31 cellular contexts compared by ENCODE assay signal in genomic region chr11:47445840-47446239, GRCh38. TPM values are rescaled to one million over a fixed set of nuclear protein-coding genes. Genes with fewer than 3 reads are reported as not detected.
"Had no signal": no experiment of that assay in that cellular context is flagged by ENCODE, and none has a peak within 500 bp of the region (broad histone marks: within the 10 kb centered on the region; RNA-seq: fewer than 3 reads in every experiment).

No MANE protein-coding gene starts in this region.

- H3K27ac Mint-ChIP-seq: naive thymus-derived CD8-positive, alpha-beta T cell; natural killer cell treated with Interleukin-12 subunit alpha and Interleukin-12 subunit beta and Interleukin-15 and Interleukin-18, amount 100 ng/mL, for 72 hours; nephron progenitor cell; stimulated activated memory B cell treated with anti-CD40 and anti-IgM and Interleukin-4, amounts not matched to agents 10 μg/mL and 1 μg/mL and 100 μg/mL, for 72 hours; stimulated activated naive CD8-positive, alpha-beta T cell treated with anti-CD3 and anti-CD28 coated beads, Interleukin-15, amount 100 ng/mL, for 72 hours; type B pancreatic cell had no signal

- H3K4me1 ChIP-seq: pancreas, suprapubic skin, testis, tibial artery, transverse colon, upper lobe of right lung, uterus had no signal

- H3K27me3 Mint-ChIP-seq: naive B cell; naive thymus-derived CD8-positive, alpha-beta T cell; natural killer cell treated with Interleukin-12 subunit alpha and Interleukin-12 subunit beta and Interleukin-15 and Interleukin-18, amount 100 ng/mL, for 72 hours; stimulated activated memory B cell treated with anti-CD40 and anti-IgM and Interleukin-4, amounts not matched to agents 10 μg/mL and 1 μg/mL and 100 μg/mL, for 72 hours; stimulated activated naive CD8-positive, alpha-beta T cell treated with anti-CD3 and anti-CD28 coated beads, Interleukin-15, amount 100 ng/mL, for 72 hours; type B pancreatic cell had no signal

- H3K4me1 Mint-ChIP-seq: naive B cell; neural crest cell; stimulated activated memory B cell treated with anti-CD40 and anti-IgM and Interleukin-4, amounts not matched to agents 10 μg/mL and 1 μg/mL and 100 μg/mL, for 72 hours; stimulated activated naive CD8-positive, alpha-beta T cell treated with anti-CD3 and anti-CD28 coated beads, Interleukin-15, amount 100 ng/mL, for 72 hours had no signal

- ATAC-seq: naive thymus-derived CD8-positive, alpha-beta T cell; natural killer cell treated with Interleukin-12 subunit alpha and Interleukin-12 subunit beta and Interleukin-15 and Interleukin-18, amount 100 ng/mL, for 72 hours; pancreas; psoas muscle; right cardiac atrium; sciatic nerve; stimulated activated memory B cell treated with anti-CD40 and anti-IgM and Interleukin-4, amounts not matched to agents 10 μg/mL and 1 μg/mL and 100 μg/mL, for 72 hours; stimulated activated naive CD8-positive, alpha-beta T cell treated with anti-CD3 and anti-CD28 coated beads, Interleukin-15, amount 100 ng/mL, for 72 hours; stimulated activated naive CD8-positive, alpha-beta T cell treated with anti-CD3 and anti-CD28 coated beads, Interleukin-15, Interleukin-2, amounts not matched to agents 100 U/mL and 50 U/mL, for 24 hours; upper lobe of right lung had no signal

- H3K9me3 Mint-ChIP-seq: naive B cell; naive thymus-derived CD8-positive, alpha-beta T cell; natural killer cell treated with Interleukin-12 subunit alpha and Interleukin-12 subunit beta and Interleukin-15 and Interleukin-18, amount 100 ng/mL, for 72 hours; nephron progenitor cell; neural crest cell; stimulated activated memory B cell treated with anti-CD40 and anti-IgM and Interleukin-4, amounts not matched to agents 10 μg/mL and 1 μg/mL and 100 μg/mL, for 72 hours; stimulated activated naive CD8-positive, alpha-beta T cell treated with anti-CD3 and anti-CD28 coated beads, Interleukin-15, amount 100 ng/mL, for 72 hours; type B pancreatic cell had no signal

- H3K27ac ChIP-seq: neutrophil, pancreas, skin epidermis, spleen, suprapubic skin, testis, tibial artery, transverse colon, upper lobe of right lung, uterus had no signal

- DNase-seq: naive B cell; naive thymus-derived CD8-positive, alpha-beta T cell; nephron progenitor cell; nucleus accumbens; pancreas; psoas muscle; spleen; stimulated activated CD4-positive, alpha-beta T cell treated with anti-CD3 and anti-CD28 coated beads, Interleukin-12 subunit alpha, Interleukin-12 subunit beta, amount 100 ng/mL, for 4 hours; stimulated activated CD4-positive, alpha-beta T cell treated with anti-CD3 and anti-CD28 coated beads, Interleukin-1b, Interleukin-23, amount 100 ng/mL, for 48 hours; stimulated activated CD4-positive, alpha-beta T cell treated with anti-CD3 and anti-CD28 coated beads, Interleukin-4, amount 100 ng/mL, for 1 hour; stimulated activated CD4-positive, alpha-beta T cell treated with anti-CD3 and anti-CD28 coated beads, Interleukin-4, amount 100 ng/mL, for 4 hours; stimulated activated CD8-positive, alpha-beta memory T cell treated with anti-CD3 and anti-CD28 coated beads, Interleukin-4, amount 100 ng/mL, for 48 hours; stimulated activated naive CD4-positive, alpha-beta T cell; stimulated activated naive CD8-positive, alpha-beta T cell treated with anti-CD3 and anti-CD28 coated beads, Interleukin-15, amount 100 ng/mL, for 72 hours; stimulated activated naive CD8-positive, alpha-beta T cell treated with anti-CD3 and anti-CD28 coated beads, Interleukin-15, Interleukin-2, amounts not matched to agents 100 U/mL and 50 U/mL, for 24 hours; substantia nigra; testis; tibial artery; transverse colon; upper lobe of right lung; uterus had no signal

- H3K4me3 ChIP-seq: pancreas, psoas muscle, skin epidermis, smooth muscle cell, spleen, suprapubic skin, testis, tibial artery, transverse colon, upper lobe of right lung, uterus had no signal

- H3K27me3 ChIP-seq: neutrophil, pancreas, spleen, suprapubic skin, testis, tibial artery, transverse colon, upper lobe of right lung, uterus had no signal

- H3K36me3 ChIP-seq: neutrophil, pancreas, spleen, suprapubic skin, tibial artery, transverse colon, upper lobe of right lung, uterus had no signal

- H3K9me3 ChIP-seq: neutrophil, pancreas, psoas muscle, spleen, suprapubic skin, testis, tibial artery, transverse colon, upper lobe of right lung, uterus had no signal

- H3K36me3 Mint-ChIP-seq: naive B cell; natural killer cell treated with Interleukin-12 subunit alpha and Interleukin-12 subunit beta and Interleukin-15 and Interleukin-18, amount 100 ng/mL, for 72 hours; stimulated activated memory B cell treated with anti-CD40 and anti-IgM and Interleukin-4, amounts not matched to agents 10 μg/mL and 1 μg/mL and 100 μg/mL, for 72 hours; type B pancreatic cell had no signal

- H3K4me3 Mint-ChIP-seq: naive B cell; naive thymus-derived CD8-positive, alpha-beta T cell; natural killer cell treated with Interleukin-12 subunit alpha and Interleukin-12 subunit beta and Interleukin-15 and Interleukin-18, amount 100 ng/mL, for 72 hours; nephron progenitor cell; neural crest cell; stimulated activated memory B cell treated with anti-CD40 and anti-IgM and Interleukin-4, amounts not matched to agents 10 μg/mL and 1 μg/mL and 100 μg/mL, for 72 hours; stimulated activated naive CD8-positive, alpha-beta T cell treated with anti-CD3 and anti-CD28 coated beads, Interleukin-15, amount 100 ng/mL, for 72 hours; type B pancreatic cell had no signal

RNA-seq across cellular contexts. Expression of gene RAPSN, which starts 3.1 kb away (rescaled TPM):
- total RNA-seq: smooth muscle cell, transverse colon had no signal
